Comparison of ENCODE assay signal across 8 cellular contexts in genomic region chr9:75071530-75072122, GRCh38. TPM values are rescaled to one million over a fixed set of nuclear protein-coding genes. Genes with fewer than 3 reads are reported as not detected.
A peak's percentile ranks its signal among the peaks of the same experiment; 100 is the strongest.
DNase-seq lines count a peak whose midpoint lies in the region; ATAC-seq and TF ChIP-seq lines count a peak whose summit lies in the region.

No MANE protein-coding gene starts in this region.

- intact Hi-C loops in activated T-helper 2 cell treated with anti-CD3 and anti-CD28 coated beads, Interferon-gamma antibody, Interleukin-2, Interleukin-4, amounts not matched to agents 10 μg/mL and 5 μg/mL and 100 μg/mL, durations not matched to agents 14 hours and 24 hours and 36 hours (cut with micrococcal nuclease): no loop called here

- peak overlapping the region; percentile 55 for H3K27ac Mint-ChIP-seq in activated T-helper 2 cell treated with anti-CD3 and anti-CD28 coated beads, Interferon-gamma antibody, Interleukin-2, Interleukin-4, amounts not matched to agents 10 μg/mL and 5 μg/mL and 100 μg/mL, durations not matched to agents 14 hours and 24 hours and 36 hours

- H3K79me2 ChIP-seq in smooth muscle cell (ENCODE audit: low read depth): no peaks in the 10 kb centered on the region

- H3K4me1 Mint-ChIP-seq in activated T-helper 2 cell treated with anti-CD3 and anti-CD28 coated beads, Interferon-gamma antibody, Interleukin-2, Interleukin-4, amounts not matched to agents 10 μg/mL and 5 μg/mL and 100 μg/mL, durations not matched to agents 14 hours and 24 hours and 36 hours (ENCODE audit: low read depth): peaks cover 24% of the 10 kb centered on the region

- H3K4me1 ChIP-seq in smooth muscle cell (ENCODE audit: low read depth): no peaks in the 10 kb centered on the region

- H4K20me1 ChIP-seq in smooth muscle cell (ENCODE audit: low read depth): no peaks in the 10 kb centered on the region

- no peak overlapping the region for H3K9ac ChIP-seq in smooth muscle cell (ENCODE audit: low read depth)

- no peak overlapping the region for H3K4me3 ChIP-seq in smooth muscle cell

- H3F3A ChIP-seq in smooth muscle cell (ENCODE audit: low read depth): no peaks in the 10 kb centered on the region

- no peak overlapping the region for H2AFZ ChIP-seq in smooth muscle cell (ENCODE audit: low read depth)

- ATAC-seq in GM21367 (IDR thresholded peaks at IDR 0.05; ENCODE audit: unreplicated experiment) (peak; percentile 58), HG03039 (IDR thresholded peaks at IDR 0.05; ENCODE audit: unreplicated experiment) (no peak)

- H3K4me3 Mint-ChIP-seq in activated T-helper 2 cell treated with anti-CD3 and anti-CD28 coated beads, Interferon-gamma antibody, Interleukin-2, Interleukin-4, amounts not matched to agents 10 μg/mL and 5 μg/mL and 100 μg/mL, durations not matched to agents 14 hours and 24 hours and 36 hours (ENCODE audit: low read depth): no peak overlapping the region

- H3K36me3 Mint-ChIP-seq in activated T-helper 2 cell treated with anti-CD3 and anti-CD28 coated beads, Interferon-gamma antibody, Interleukin-2, Interleukin-4, amounts not matched to agents 10 μg/mL and 5 μg/mL and 100 μg/mL, durations not matched to agents 14 hours and 24 hours and 36 hours (ENCODE audit: low read depth): peaks cover 8% of the 10 kb centered on the region

- H3K36me3 ChIP-seq in smooth muscle cell (ENCODE audit: low read depth): no peaks in the 10 kb centered on the region

- no peaks in the 10 kb centered on the region for H3K9me3 ChIP-seq in smooth muscle cell (replicated peaks; ENCODE audit: low read depth)

- no peaks in the 10 kb centered on the region for H3K27me3 ChIP-seq in smooth muscle cell (ENCODE audit: low read depth)

- H3K4me2 ChIP-seq in smooth muscle cell: no peak overlapping the region

- TF ChIP-seq CTCF in smooth muscle cell (IDR thresholded peaks at IDR 0.05; ENCODE audit: borderline replicate concordance, insufficient read depth, poor library complexity, severe bottlenecking): no peak

- no peak overlapping the region for H3K27ac ChIP-seq in smooth muscle cell (ENCODE audit: low read depth)

- 86% methylated on average over 5 of the region's 5 CpGs for WGBS in smooth muscle cell (ENCODE audit: low lambda C conversion rate)

- peak; percentile 24 for DNase-seq in M059J (ENCODE audit: low read depth)
- peak; percentile 14 for DNase-seq in activated T-helper 2 cell treated with anti-CD3 and anti-CD28 coated beads, Interferon-gamma antibody, Interleukin-2, Interleukin-4, amounts not matched to agents 10 μg/mL and 5 μg/mL and 100 μg/mL, durations not matched to agents 14 hours and 24 hours and 36 hours (ENCODE audit: low spot score)
- peak; percentile 49 to 70 for DNase-seq in stimulated activated CD4-positive, alpha-beta T cell treated with anti-CD3 and anti-CD28 coated beads, Interleukin-12 subunit alpha, Interleukin-12 subunit beta, amount 100 ng/mL, for 24 hours (ENCODE audit: low read depth in 2 of 2)
- no peak for DNase-seq in HuH-7 (ENCODE audit: low spot score)
- no peak for DNase-seq in D341Med (ENCODE audit: low spot score)
- DNase-seq in smooth muscle cell (lab: John Stamatoyannopoulos, UW; ENCODE audit: unreplicated experiment): no peak

- no peaks in the 10 kb centered on the region for H3K27me3 Mint-ChIP-seq in activated T-helper 2 cell treated with anti-CD3 and anti-CD28 coated beads, Interferon-gamma antibody, Interleukin-2, Interleukin-4, amounts not matched to agents 10 μg/mL and 5 μg/mL and 100 μg/mL, durations not matched to agents 14 hours and 24 hours and 36 hours (ENCODE audit: low read depth)

- no peaks in the 10 kb centered on the region for H3K9me3 Mint-ChIP-seq in activated T-helper 2 cell treated with anti-CD3 and anti-CD28 coated beads, Interferon-gamma antibody, Interleukin-2, Interleukin-4, amounts not matched to agents 10 μg/mL and 5 μg/mL and 100 μg/mL, durations not matched to agents 14 hours and 24 hours and 36 hours

RNA-seq across cellular contexts. Expression of gene NMRK1, which starts 16.3 kb away (rescaled TPM):
- total RNA-seq in M059J (2014; rRNA removed; shearing (Covaris generic)): 24.4 and 29.9 TPM in 2 replicates
- total RNA-seq in activated T-helper 2 cell treated with anti-CD3 and anti-CD28 coated beads, Interferon-gamma antibody, Interleukin-2, Interleukin-4, amounts not matched to agents 10 μg/mL and 5 μg/mL and 100 μg/mL, durations not matched to agents 14 hours and 24 hours and 36 hours: 10.9 and 12.6 TPM in 2 replicates
- 12.3 and 20.4 TPM in 2 replicates for total RNA-seq in smooth muscle cell
- polyA plus RNA-seq in smooth muscle cell: 14.1 and 16.4 TPM in 2 replicates

RNA-seq across cellular contexts. Expression of gene OSTF1, which starts 16.7 kb away (rescaled TPM):
- total RNA-seq in M059J (2014; rRNA removed; shearing (Covaris generic)): 80.5 and 86.9 TPM in 2 replicates
- total RNA-seq in activated T-helper 2 cell treated with anti-CD3 and anti-CD28 coated beads, Interferon-gamma antibody, Interleukin-2, Interleukin-4, amounts not matched to agents 10 μg/mL and 5 μg/mL and 100 μg/mL, durations not matched to agents 14 hours and 24 hours and 36 hours: 86.8 and 87.5 TPM in 2 replicates
- 41.5 and 44.5 TPM in 2 replicates for total RNA-seq in smooth muscle cell
- polyA plus RNA-seq in smooth muscle cell: 40.6 and 44.2 TPM in 2 replicates

RNA-seq across cellular contexts. Expression of gene CARNMT1, which starts 43.5 kb away (rescaled TPM):
- total RNA-seq in M059J (2014; rRNA removed; shearing (Covaris generic)): 18.9 and 36.0 TPM in 2 replicates
- total RNA-seq in activated T-helper 2 cell treated with anti-CD3 and anti-CD28 coated beads, Interferon-gamma antibody, Interleukin-2, Interleukin-4, amounts not matched to agents 10 μg/mL and 5 μg/mL and 100 μg/mL, durations not matched to agents 14 hours and 24 hours and 36 hours: 36.0 and 41.0 TPM in 2 replicates
- 18.8 and 30.6 TPM in 2 replicates for total RNA-seq in smooth muscle cell
- 7.3 and 10.8 TPM in 2 replicates for polyA plus RNA-seq in smooth muscle cell

Comparison
In these comparisons a context has a peak if more than half of its experiments do, and no peak if none do; other contexts are left out.
1. DNase-seq: peak in M059J (single experiment), activated T-helper 2 cell treated with anti-CD3 and anti-CD28 coated beads, Interferon-gamma antibody, Interleukin-2, Interleukin-4, amounts not matched to agents 10 μg/mL and 5 μg/mL and 100 μg/mL, durations not matched to agents 14 hours and 24 hours and 36 hours (single experiment) and stimulated activated CD4-positive, alpha-beta T cell treated with anti-CD3 and anti-CD28 coated beads, Interleukin-12 subunit alpha, Interleukin-12 subunit beta, amount 100 ng/mL, for 24 hours (2 of 2); none in HuH-7 (single experiment), D341Med (single experiment) and smooth muscle cell (single experiment).